Comparison of ENCODE assay signal across 10 cellular contexts in genomic region chrX:85992811-85993229, GRCh38. TPM values are rescaled to one million over a fixed set of nuclear protein-coding genes. Genes with fewer than 3 reads are reported as not detected.
DNase-seq lines count a peak whose midpoint lies in the region; ATAC-seq, FAIRE-seq and TF ChIP-seq lines count a peak whose summit lies in the region.
"Had no signal": no experiment of that assay in that cellular context is flagged by ENCODE, and none has a peak within 500 bp of the region (broad histone marks: within the 10 kb centered on the region; RNA-seq: fewer than 3 reads in every experiment).

No MANE protein-coding gene starts in this region.

- intact Hi-C loops in left ventricle myocardium superior (cut with micrococcal nuclease) = no loop called here

- H3K4me3 ChIP-seq in fibroblast of the aortic adventitia (ENCODE audit: low read depth, low read length) (no peak overlapping the region), coronary artery (no peak overlapping the region)

- peak; percentile 2 for FAIRE-seq in RCC 7860 (lab: Jason Lieb, UNC)

- ATAC-seq in left ventricle myocardium superior = no peak

- H3K27ac ChIP-seq in coronary artery (no peak overlapping the region), substantia nigra (ENCODE audit: low read depth, low read length, poor library complexity, severe bottlenecking) (no peak overlapping the region)

- TF ChIP-seq CTCF in fibroblast of the aortic adventitia (IDR thresholded peaks at IDR 0.05; ENCODE audit: insufficient read depth, low read length) (no peak), coronary artery (IDR thresholded peaks at IDR 0.05) (no peak)

- DNase-seq in AG08396 (ENCODE audit: low spot score) (peak; percentile 7), GM04504 (ENCODE audit: low read depth) (peak; percentile 8), RCC 7860 (ENCODE audit: low spot score) (no peak), fibroblast of the aortic adventitia (ENCODE audit: low read depth) (peak; percentile 57), coronary artery (ENCODE audit: low spot score) (no peak), substantia nigra (lab: John Stamatoyannopoulos, UW) (no peak), left ventricle myocardium superior (no peak)
- DNase-seq in activated CD4-positive, CD25-positive, alpha-beta regulatory T cell (lab: John Stamatoyannopoulos, UW) = no peak
- DNase-seq: activated gamma-delta T cell, DND-41 had no signal

RNA-seq across cellular contexts. Expression of gene CHM, which starts 54.5 kb away (rescaled TPM):
- total RNA-seq in fibroblast of the aortic adventitia (ENCODE audit: low replicate concordance) (16.5 and 52.8 TPM in 2 replicates), left ventricle myocardium superior (15.7 TPM)

Comparison
In these comparisons a context has a peak if more than half of its experiments do, and no peak if none do; other contexts are left out.
1. DNase-seq: peak in AG08396 (single experiment), GM04504 (single experiment) and fibroblast of the aortic adventitia (single experiment); none in RCC 7860 (single experiment), coronary artery (single experiment), substantia nigra (0 of 49), left ventricle myocardium superior (single experiment) and activated CD4-positive, CD25-positive, alpha-beta regulatory T cell (0 of 4).